ENCODE assay signal across 16 cellular contexts in genomic region chr1:183922197-183922596, GRCh38.
DNase-seq lines count a peak whose midpoint lies in the region; ATAC-seq and TF ChIP-seq lines count a peak whose summit lies in the region.
"Had no signal": no experiment of that assay in that cellular context is flagged by ENCODE, and none has a peak within 500 bp of the region (broad histone marks: within the 10 kb centered on the region; RNA-seq: fewer than 3 reads in every experiment).

No MANE protein-coding gene starts in this region.

- H3K27ac ChIP-seq in PC-3 (ENCODE audit: low read length) (no peak overlapping the region), testis (no peak overlapping the region), body of pancreas (no peak overlapping the region)
- H3K27ac ChIP-seq: heart right ventricle, thoracic aorta had no signal

- TF ChIP-seq CTCF in GM12865 (IDR thresholded peaks at IDR 0.05; ENCODE audit: insufficient read depth, low read depth, low read length, missing control alignments) (peak; percentile 9), PC-3 (conservative IDR thresholded peaks at IDR 0.05; ENCODE audit: low read depth, low read length) (peak; percentile 32; the same call in 1 of the 2 replicates), epithelial cell of proximal tubule (conservative IDR thresholded peaks at IDR 0.05; ENCODE audit: low read depth, low read length) (peak; percentile 35), testis (IDR thresholded peaks at IDR 0.05) (peak; percentile 20 to 32 (median 21)), body of pancreas (IDR thresholded peaks at IDR 0.05) (no peak)

- TF ChIP-seq POLR2A in testis (IDR thresholded peaks at IDR 0.05): no peak
- TF ChIP-seq POLR2A in body of pancreas (IDR thresholded peaks at IDR 0.05): no peak

- BruUV-seq in PC-3 (replicated peaks; lab: Mats Ljungman, UMichigan): no TSS peak

- no peaks in the 10 kb centered on the region for H3K4me1 ChIP-seq in PC-3 (ENCODE audit: insufficient read depth, low read length)
- no peaks in the 10 kb centered on the region for H3K4me1 ChIP-seq in testis
- no peaks in the 10 kb centered on the region for H3K4me1 ChIP-seq in body of pancreas

- 90 to 91% methylated on average over 15 of the region's 15 CpGs for WGBS in testis, 2 donors
- 78 to 88% methylated on average over 15 of the region's 15 CpGs for WGBS in body of pancreas, 2 donors

- no peak overlapping the region for H2AFZ ChIP-seq in PC-3 (ENCODE audit: low read length)

- H3K9ac ChIP-seq in PC-3 (ENCODE audit: low read length): no peak overlapping the region

- no peak for DNase-seq in GM12865 (ENCODE audit: low read depth)
- DNase-seq in PC-3: no peak
- DNase-seq in epithelial cell of proximal tubule (ENCODE audit: low read depth): no peak
- DNase-seq in testis: no peak
- DNase-seq in globus pallidus (ENCODE audit: low spot score): no peak
- DNase-seq in body of pancreas: no peak
- DNase-seq: activated naive CD4-positive, alpha-beta T cell treated with anti-CD3 and anti-CD28 coated beads for 36 hours; heart right ventricle; kidney; NCI-H187 treated with DMSO at 0.1 percent for 48 hours; NCI-H69; T-helper 1 cell had no signal

- H3K27me3 ChIP-seq in PC-3 (ENCODE audit: low read length) (no peaks in the 10 kb centered on the region), testis (no peaks in the 10 kb centered on the region), body of pancreas (no peaks in the 10 kb centered on the region)
- H3K27me3 ChIP-seq: heart right ventricle had no signal

- H3K36me3 ChIP-seq in PC-3 (ENCODE audit: low read depth, low read length) (no peaks in the 10 kb centered on the region), testis (ENCODE audit: low read depth, missing control alignments) (no peaks in the 10 kb centered on the region), body of pancreas (replicated peaks in 1 of 2; ENCODE audit: insufficient read depth in 1 of 2, low read depth in 2 of 2) (no peaks in the 10 kb centered on the region)

- H4K20me1 ChIP-seq in PC-3 (ENCODE audit: low read length): no peaks in the 10 kb centered on the region

- intact Hi-C loops in PC-3 (cut with micrococcal nuclease) (no loop called here), testis (cut with DNase I; ENCODE audit: low total_unique reads) (no loop called here), body of pancreas (cut with DNase I) (loop anchor here (5.0 kb wide), 1 partner anchor 270 kb away; the partner anchor contains the start of gene APOBEC4)

- no peaks in the 10 kb centered on the region for H3K9me3 ChIP-seq in PC-3 (ENCODE audit: low read length)
- H3K9me3 ChIP-seq in testis: no peaks in the 10 kb centered on the region
- no peaks in the 10 kb centered on the region for H3K9me3 ChIP-seq in body of pancreas
- H3K9me3 ChIP-seq: heart right ventricle, thoracic aorta had no signal

- no peaks in the 10 kb centered on the region for H3K79me2 ChIP-seq in PC-3 (ENCODE audit: low read length)

- no peaks in the 10 kb centered on the region for H3K9me2 ChIP-seq in PC-3 (replicated peaks; ENCODE audit: low read length)

- ATAC-seq in PC-3 (no peak), body of pancreas (no peak), GM21825 (IDR thresholded peaks at IDR 0.05; ENCODE audit: unreplicated experiment) (no peak)
- ATAC-seq: activated CD4-positive, CD25-positive, alpha-beta regulatory T cell treated with anti-CD3 and anti-CD28 coated beads, Interleukin-2, amount 50 U/mL, for 24 hours; GM12878; heart right ventricle had no signal

- H3K4me3 ChIP-seq in GM12865 (ENCODE audit: low read depth, low read length) (no peak overlapping the region), PC-3 (ENCODE audit: low read length) (no peak overlapping the region), epithelial cell of proximal tubule (ENCODE audit: low read depth, low read length) (no peak overlapping the region), testis (no peak overlapping the region), body of pancreas (no peak overlapping the region)
- H3K4me3 ChIP-seq: GM12878, heart right ventricle, thoracic aorta had no signal

- no peaks in the 10 kb centered on the region for H3F3A ChIP-seq in PC-3 (ENCODE audit: low read length, unreplicated experiment)

- H3K4me2 ChIP-seq in PC-3 (ENCODE audit: low read length): no peak overlapping the region

- POLR2A ChIA-PET in PC-3 (lab: Charles Lee; ENCODE audit: unreplicated experiment): no interaction called here

- CTCF ChIA-PET in PC-3 (lab: Charles Lee): no interaction called here

Comparison
In these comparisons a context has a peak if more than half of its experiments do, and no peak if none do; other contexts are left out.
1. CTCF ChIP-seq: peak in GM12865 (single experiment), PC-3 (single experiment), epithelial cell of proximal tubule (single experiment) and testis (3 of 3); none in body of pancreas (0 of 7).